ENCODE assay signal across 16 cellular contexts in the genomic region with DNA sequence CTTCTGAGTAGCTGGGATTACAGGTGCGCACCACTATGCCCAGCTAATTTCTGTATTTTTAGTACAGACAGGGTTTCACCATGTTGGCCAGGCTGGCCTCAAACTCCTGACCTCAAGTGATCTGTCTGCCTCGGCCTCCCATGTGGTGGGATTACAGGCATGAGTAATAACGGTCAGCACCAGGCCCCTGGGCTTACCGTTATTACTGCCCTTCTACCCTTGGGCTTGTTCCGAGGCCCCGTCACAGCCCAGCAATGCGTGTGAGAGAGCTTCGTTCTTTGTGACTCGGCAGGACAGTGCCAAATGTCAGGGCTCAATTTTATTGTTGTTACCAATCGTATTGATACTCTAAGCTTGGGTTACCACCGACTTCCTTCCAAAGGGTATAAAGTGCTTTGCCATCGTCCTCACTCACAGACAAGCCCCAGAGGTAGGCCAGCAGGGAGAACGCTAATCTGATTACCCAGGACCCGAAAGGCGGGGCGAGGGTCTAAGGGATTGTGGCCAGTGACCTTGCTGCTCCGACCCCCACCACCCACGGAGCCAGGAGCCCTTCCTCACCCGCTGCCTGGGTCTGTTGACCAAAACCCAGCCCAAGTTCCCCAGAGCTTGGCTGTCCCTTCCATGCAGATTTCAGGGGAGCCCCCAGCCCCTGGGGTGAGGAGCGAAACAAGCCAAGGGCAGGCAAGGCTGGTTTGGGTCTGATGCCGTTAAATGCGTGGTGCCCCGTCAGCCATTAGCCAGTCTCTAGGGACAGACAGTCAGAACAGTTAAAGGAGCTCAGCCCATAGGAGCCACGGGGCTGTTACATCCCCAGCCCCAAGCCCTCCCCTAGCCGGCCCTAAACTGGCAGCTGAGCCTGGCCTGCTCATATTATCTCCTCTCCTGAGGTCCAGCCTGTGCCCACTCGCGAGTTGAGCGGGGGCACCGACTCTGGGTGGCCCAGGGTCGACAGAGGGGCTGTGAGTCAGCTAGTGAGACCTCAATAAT. TPM values are rescaled to one million over a fixed set of nuclear protein-coding genes. Genes with fewer than 3 reads are reported as not detected.
A peak's percentile ranks its signal among the peaks of the same experiment; 100 is the strongest.
DNase-seq lines count a peak whose midpoint lies in the region; ATAC-seq and TF ChIP-seq lines count a peak whose summit lies in the region.
"Had no signal": no experiment of that assay in that cellular context is flagged by ENCODE, and none has a peak within 500 bp of the region (broad histone marks: within the 10 kb centered on the region; RNA-seq: fewer than 3 reads in every experiment).

No MANE protein-coding gene starts in this region.

- no peak overlapping the region for H4K8ac ChIP-seq in neuronal stem cell (ENCODE audit: low read depth, low read length)

- no peak overlapping the region for H2BK120ac ChIP-seq in neuronal stem cell (ENCODE audit: low read depth, low read length)

- TF ChIP-seq EP300 in gastroesophageal sphincter (IDR thresholded peaks at IDR 0.05) = no peak

- H3K4me3 Mint-ChIP-seq in stimulated activated effector memory CD8-positive, alpha-beta T cell treated with anti-CD3 and anti-CD28 coated beads, Interleukin-12 subunit alpha, Interleukin-12 subunit beta, amount 100 ng/mL, for 72 hours = no peak overlapping the region
- H3K4me3 Mint-ChIP-seq: B cell had no signal

- H3K27me3 ChIP-seq in H7 (ENCODE audit: control insufficient read depth, insufficient read depth, low read length) (no peaks in the 10 kb centered on the region), neuronal stem cell (ENCODE audit: control insufficient read depth in 3 of 3, insufficient read depth in 3 of 3, low read depth in 1 of 3, low read length in 3 of 3) (peaks cover 0 to 30% (median 0%) of the 10 kb centered on the region in 3 experiments), gastroesophageal sphincter (no peaks in the 10 kb centered on the region)
- H3K27me3 ChIP-seq: Peyer's patch had no signal

- H3K36me3 ChIP-seq in H7 (replicated peaks; ENCODE audit: control insufficient read depth, insufficient read depth, low read length) (no peaks in the 10 kb centered on the region), neuronal stem cell (replicated peaks in 1 of 2; ENCODE audit: control insufficient read depth in 2 of 2, insufficient read depth in 2 of 2, low read length in 2 of 2) (peaks cover 0 to 2% of the 10 kb centered on the region in 2 donors), gastroesophageal sphincter (no peaks in the 10 kb centered on the region)
- H3K36me3 ChIP-seq: Peyer's patch had no signal

- no peak for TF ChIP-seq CTCF in gastroesophageal sphincter (IDR thresholded peaks at IDR 0.05)

- no peaks in the 10 kb centered on the region for H3K4me1 Mint-ChIP-seq in stimulated activated effector memory CD8-positive, alpha-beta T cell treated with anti-CD3 and anti-CD28 coated beads, Interleukin-12 subunit alpha, Interleukin-12 subunit beta, amount 100 ng/mL, for 72 hours
- H3K4me1 Mint-ChIP-seq: B cell had no signal

- H3K18ac ChIP-seq in neuronal stem cell (ENCODE audit: low read length) = peak overlapping the region; percentile 61

- no peak overlapping the region for H2BK12ac ChIP-seq in neuronal stem cell (ENCODE audit: low read length)

- H3K4me3 ChIP-seq in H7 (ENCODE audit: insufficient read depth, low read depth, low read length) (no peak overlapping the region), neuronal stem cell (ENCODE audit: low read length in 2 of 2) (no peak overlapping the region), gastroesophageal sphincter (no peak overlapping the region)
- H3K4me3 ChIP-seq: Peyer's patch had no signal

- WGBS in neuronal stem cell (ENCODE audit: extremely low coverage in 2 of 2, insufficient read length in 2 of 2, insufficient replicate concordance in 1 of 2), 2 donors = no CpG with 5 or more reads among the region's 30 CpGs
- 86 to 89% methylated on average over 7 to 8 of the region's 30 CpGs for WGBS in gastroesophageal sphincter (ENCODE audit: low coverage in 1 of 2), 2 donors

- H2BK5ac ChIP-seq in neuronal stem cell (ENCODE audit: low read length) = no peak overlapping the region

- no peak overlapping the region for H4K91ac ChIP-seq in neuronal stem cell (ENCODE audit: low read depth, low read length, poor library complexity)

- ATAC-seq in stimulated activated effector memory CD8-positive, alpha-beta T cell treated with anti-CD3 and anti-CD28 coated beads, Interleukin-12 subunit alpha, Interleukin-12 subunit beta, amount 100 ng/mL, for 72 hours = peak; percentile 5
- no peak for ATAC-seq in gastroesophageal sphincter

- DNase-seq in H7 = peak; percentile 52
- peak; percentile 50 for DNase-seq in amniotic epithelial cell (ENCODE audit: low read depth)
- DNase-seq in neuronal stem cell (ENCODE audit: low spot score) = no peak
- no peak for DNase-seq in stimulated activated effector memory CD8-positive, alpha-beta T cell treated with anti-CD3 and anti-CD28 coated beads, Interleukin-12 subunit alpha, Interleukin-12 subunit beta, amount 100 ng/mL, for 72 hours (ENCODE audit: low spot score in 2 of 2)
- no peak for DNase-seq in Ammon's horn (ENCODE audit: low spot score)
- DNase-seq in medulla oblongata (ENCODE audit: extremely low spot score) = no peak
- DNase-seq: DMS79; IMR-90; NCI-H1092 treated with DMSO at 0.1 percent for 48 hours; NCI-H1436 treated with DMSO at 0.1 percent for 48 hours; NCI-H1930; NK-92 treated with Interleukin-12 subunit alpha and Interleukin-12 subunit beta, amount 100 ng/mL, for 24 hours; Peyer's patch had no signal

- H2AFZ ChIP-seq in neuronal stem cell (ENCODE audit: low read length) = no peak overlapping the region

- H3K4ac ChIP-seq in neuronal stem cell (ENCODE audit: low read length) = no peak overlapping the region

- H3K9me3 ChIP-seq in neuronal stem cell (replicated peaks in 1 of 2; ENCODE audit: control insufficient read depth in 2 of 2, insufficient read depth in 1 of 2, low read depth in 1 of 2, low read length in 2 of 2) (peaks cover 0 to 3% of the 10 kb centered on the region in 2 donors), gastroesophageal sphincter (peaks cover 0 to 8% (median 0%) of the 10 kb centered on the region in 3 donors)

- H2BK15ac ChIP-seq in neuronal stem cell (ENCODE audit: low read length) = no peak overlapping the region

- no peaks in the 10 kb centered on the region for H3K36me3 Mint-ChIP-seq in stimulated activated effector memory CD8-positive, alpha-beta T cell treated with anti-CD3 and anti-CD28 coated beads, Interleukin-12 subunit alpha, Interleukin-12 subunit beta, amount 100 ng/mL, for 72 hours

- H3K9ac ChIP-seq in neuronal stem cell (ENCODE audit: low read depth, low read length, poor library complexity) = no peak overlapping the region
- H3K9ac ChIP-seq: KMS-11 had no signal

- H3K27ac ChIP-seq in neuronal stem cell (replicated peaks; ENCODE audit: low read length) (no peak overlapping the region), gastroesophageal sphincter (no peak overlapping the region)
- H3K27ac ChIP-seq: KMS-11, Peyer's patch had no signal

- peak overlapping the region; percentile 66 for H2AK5ac ChIP-seq in neuronal stem cell (ENCODE audit: low read depth, low read length)

- H3K4me1 ChIP-seq in neuronal stem cell (ENCODE audit: control insufficient read depth in 2 of 2, insufficient read depth in 1 of 2, low read depth in 1 of 2, low read length in 2 of 2) (no peaks in the 10 kb centered on the region), gastroesophageal sphincter (no peaks in the 10 kb centered on the region)
- H3K4me1 ChIP-seq: Peyer's patch had no signal

- H3K4me2 ChIP-seq in neuronal stem cell (ENCODE audit: insufficient read depth, low read length, poor library complexity, severe bottlenecking) = no peak overlapping the region
- H3K4me2 ChIP-seq: KMS-11 had no signal

- H3K14ac ChIP-seq in neuronal stem cell (ENCODE audit: low read length) = peak overlapping the region; percentile 47

- no peaks in the 10 kb centered on the region for H3K79me1 ChIP-seq in neuronal stem cell (ENCODE audit: low read depth, low read length)

- H3K23ac ChIP-seq in neuronal stem cell (ENCODE audit: low read depth, low read length, poor library complexity) = no peak overlapping the region

- TF ChIP-seq POLR2A in gastroesophageal sphincter (IDR thresholded peaks at IDR 0.05) = no peak

- H3K27ac Mint-ChIP-seq in stimulated activated effector memory CD8-positive, alpha-beta T cell treated with anti-CD3 and anti-CD28 coated beads, Interleukin-12 subunit alpha, Interleukin-12 subunit beta, amount 100 ng/mL, for 72 hours = no peak overlapping the region
- H3K27ac Mint-ChIP-seq: B cell had no signal

- no peaks in the 10 kb centered on the region for H3K9me3 Mint-ChIP-seq in stimulated activated effector memory CD8-positive, alpha-beta T cell treated with anti-CD3 and anti-CD28 coated beads, Interleukin-12 subunit alpha, Interleukin-12 subunit beta, amount 100 ng/mL, for 72 hours

RNA-seq across cellular contexts. Expression of gene CASZ1, which starts 54.9 kb away (rescaled TPM):
- total RNA-seq in H7 (2014; rRNA removed; shearing (Covaris generic)) = 4.8 and 5.0 TPM in 2 replicates
- 12.5 TPM for polyA plus RNA-seq in neuronal stem cell (2013, experiment 1 of 2)
- 13.3 TPM for polyA plus RNA-seq in neuronal stem cell (2013, experiment 2 of 2)
- total RNA-seq in gastroesophageal sphincter = 10 to 100 TPM; 22.1 to 47.4 (median 28.0) TPM

Comparison
In these comparisons a context has a peak if more than half of its experiments do, and no peak if none do; other contexts are left out.
1. DNase-seq: peak in H7 (single experiment) and amniotic epithelial cell (single experiment); none in neuronal stem cell (single experiment), stimulated activated effector memory CD8-positive, alpha-beta T cell treated with anti-CD3 and anti-CD28 coated beads, Interleukin-12 subunit alpha, Interleukin-12 subunit beta, amount 100 ng/mL, for 72 hours (0 of 2), Ammon's horn (single experiment) and medulla oblongata (single experiment).